9 cellular contexts compared by ENCODE assay signal in the genomic region with DNA sequence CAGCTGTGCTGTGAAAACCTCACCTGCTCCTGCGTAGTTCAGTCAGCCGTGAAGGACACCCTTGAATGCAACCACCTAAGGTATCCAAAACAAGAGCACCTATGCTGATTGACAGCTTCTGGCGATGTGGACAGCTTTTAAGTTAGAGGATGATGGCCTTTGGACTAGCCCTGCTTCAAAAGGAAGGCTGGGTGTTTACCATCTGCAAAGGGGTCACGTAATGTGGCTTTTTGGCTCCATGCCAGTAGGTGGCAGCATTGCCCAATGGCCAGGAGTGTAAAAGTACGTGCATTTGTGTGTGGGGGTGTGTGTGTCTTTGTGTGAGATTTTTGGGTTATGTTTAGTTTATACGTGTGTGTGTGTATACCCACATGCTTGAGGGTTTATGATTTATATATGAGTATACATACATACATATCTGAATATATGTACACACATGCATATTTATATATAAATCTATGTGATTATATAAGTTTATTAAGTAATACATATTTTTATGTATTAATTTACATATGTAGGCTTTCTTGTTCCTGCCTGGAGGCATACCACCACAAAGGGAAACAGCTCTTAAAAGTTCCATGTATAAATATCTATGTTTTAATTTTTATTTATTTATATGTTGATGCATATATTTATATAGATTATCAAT.
DNase-seq lines count a peak whose midpoint lies in the region; ATAC-seq and TF ChIP-seq lines count a peak whose summit lies in the region.
"Had no signal": no experiment of that assay in that cellular context is flagged by ENCODE, and none has a peak within 500 bp of the region (broad histone marks: within the 10 kb centered on the region; RNA-seq: fewer than 3 reads in every experiment).

No MANE protein-coding gene starts in this region.

- H3K27me3 ChIP-seq in foreskin keratinocyte (no peaks in the 10 kb centered on the region), esophagus muscularis mucosa (no peaks in the 10 kb centered on the region)

- no peaks in the 10 kb centered on the region for H3K4me1 Mint-ChIP-seq in activated CD4-positive, alpha-beta T cell treated with anti-CD3 and anti-CD28 coated beads, Interleukin-2, amount 10 ng/mL, durations not matched to agents 7 days and 5 days
- H3K4me1 Mint-ChIP-seq: nephron had no signal

- H3K27ac ChIP-seq in foreskin keratinocyte, result no peak overlapping the region
- no peak overlapping the region for H3K27ac ChIP-seq in esophagus muscularis mucosa (replicated peaks in 1 of 4)

- intact Hi-C loops in esophagus muscularis mucosa (cut with DNase I), result no loop called here

- POLR2A ChIA-PET in activated CD4-positive, alpha-beta T cell treated with anti-CD3 and anti-CD28 coated beads, Interleukin-2, amount 10 ng/mL, durations not matched to agents 7 days and 5 days (lab: Charles Lee), result no interaction called here

- no peak for TF ChIP-seq EP300 in esophagus muscularis mucosa (IDR thresholded peaks at IDR 0.05)

- H3K36me3 Mint-ChIP-seq in activated CD4-positive, alpha-beta T cell treated with anti-CD3 and anti-CD28 coated beads, Interleukin-2, amount 10 ng/mL, durations not matched to agents 7 days and 5 days (ENCODE audit: low read depth), result no peaks in the 10 kb centered on the region

- CTCF ChIA-PET in activated CD4-positive, alpha-beta T cell treated with anti-CD3 and anti-CD28 coated beads, Interleukin-2, amount 10 ng/mL, durations not matched to agents 7 days and 5 days (lab: Charles Lee), result no interaction called here

- ATAC-seq in foreskin keratinocyte, result peak; percentile 39

- H3K4me3 ChIP-seq in GM12864 (ENCODE audit: low read depth, low read length), result no peak overlapping the region
- H3K4me3 ChIP-seq in esophagus muscularis mucosa, result no peak overlapping the region

- H3K9me3 Mint-ChIP-seq in activated CD4-positive, alpha-beta T cell treated with anti-CD3 and anti-CD28 coated beads, Interleukin-2, amount 10 ng/mL, durations not matched to agents 7 days and 5 days, result no peaks in the 10 kb centered on the region
- H3K9me3 Mint-ChIP-seq: nephron had no signal

- H3K4me1 ChIP-seq in foreskin keratinocyte (no peaks in the 10 kb centered on the region), esophagus muscularis mucosa (no peaks in the 10 kb centered on the region)

- no peaks in the 10 kb centered on the region for H3K27me3 Mint-ChIP-seq in activated CD4-positive, alpha-beta T cell treated with anti-CD3 and anti-CD28 coated beads, Interleukin-2, amount 10 ng/mL, durations not matched to agents 7 days and 5 days

- H3K4me3 Mint-ChIP-seq in activated CD4-positive, alpha-beta T cell treated with anti-CD3 and anti-CD28 coated beads, Interleukin-2, amount 10 ng/mL, durations not matched to agents 7 days and 5 days, result no peak overlapping the region
- H3K4me3 Mint-ChIP-seq: nephron had no signal

- DNase-seq in GM12864 (ENCODE audit: low read depth) (peak; percentile 7), H4 (ENCODE audit: low spot score) (peak; percentile 63), NAMALWA (ENCODE audit: low spot score) (peak; percentile 77), foreskin keratinocyte (peak; percentile 9 to 38), esophagus muscularis mucosa (ENCODE audit: extremely low spot score) (no peak), cerebellar nuclear complex (lab: John Stamatoyannopoulos, UW) (no peak)
- DNase-seq in activated CD4-positive, alpha-beta T cell treated with anti-CD3 and anti-CD28 coated beads, Interleukin-2, amount 10 ng/mL, durations not matched to agents 7 days and 5 days, result peak; percentile 55
- peak; percentile 23 to 46 for DNase-seq in stimulated activated CD4-positive, alpha-beta T cell treated with anti-CD3 and anti-CD28 coated beads, Interleukin-4, amount 100 ng/mL, for 48 hours (ENCODE audit: low read depth in 2 of 2)

- TF ChIP-seq CTCF in GM12864 (IDR thresholded peaks at IDR 0.05; ENCODE audit: low read depth, low read length, missing control alignments) (peak; percentile 79), foreskin keratinocyte (conservative IDR thresholded peaks at IDR 0.05) (peak; percentile 67), esophagus muscularis mucosa (IDR thresholded peaks at IDR 0.05) (no peak)

- H3K36me3 ChIP-seq in esophagus muscularis mucosa, result no peaks in the 10 kb centered on the region

- TF ChIP-seq POLR2A in esophagus muscularis mucosa (IDR thresholded peaks at IDR 0.05; ENCODE audit: low read depth), result no peak

- no peaks in the 10 kb centered on the region for H3K9me3 ChIP-seq in esophagus muscularis mucosa

- WGBS in esophagus muscularis mucosa, result 48% methylated on average over 6 of the region's 6 CpGs

- H3K27ac Mint-ChIP-seq in activated CD4-positive, alpha-beta T cell treated with anti-CD3 and anti-CD28 coated beads, Interleukin-2, amount 10 ng/mL, durations not matched to agents 7 days and 5 days, result no peak overlapping the region
- H3K27ac Mint-ChIP-seq: nephron had no signal

Comparison
In these comparisons a context has a peak if more than half of its experiments do, and no peak if none do; other contexts are left out.
1. DNase-seq: peak in GM12864 (single experiment), H4 (single experiment), NAMALWA (single experiment), activated CD4-positive, alpha-beta T cell treated with anti-CD3 and anti-CD28 coated beads, Interleukin-2, amount 10 ng/mL, durations not matched to agents 7 days and 5 days (single experiment), foreskin keratinocyte (2 of 2) and stimulated activated CD4-positive, alpha-beta T cell treated with anti-CD3 and anti-CD28 coated beads, Interleukin-4, amount 100 ng/mL, for 48 hours (2 of 2); none in esophagus muscularis mucosa (single experiment) and cerebellar nuclear complex (0 of 2).
2. CTCF ChIP-seq: peak in GM12864 (single experiment) and foreskin keratinocyte (single experiment); none in esophagus muscularis mucosa (0 of 3).